ENCODE assay signal across 2 cellular contexts in the genomic region with DNA sequence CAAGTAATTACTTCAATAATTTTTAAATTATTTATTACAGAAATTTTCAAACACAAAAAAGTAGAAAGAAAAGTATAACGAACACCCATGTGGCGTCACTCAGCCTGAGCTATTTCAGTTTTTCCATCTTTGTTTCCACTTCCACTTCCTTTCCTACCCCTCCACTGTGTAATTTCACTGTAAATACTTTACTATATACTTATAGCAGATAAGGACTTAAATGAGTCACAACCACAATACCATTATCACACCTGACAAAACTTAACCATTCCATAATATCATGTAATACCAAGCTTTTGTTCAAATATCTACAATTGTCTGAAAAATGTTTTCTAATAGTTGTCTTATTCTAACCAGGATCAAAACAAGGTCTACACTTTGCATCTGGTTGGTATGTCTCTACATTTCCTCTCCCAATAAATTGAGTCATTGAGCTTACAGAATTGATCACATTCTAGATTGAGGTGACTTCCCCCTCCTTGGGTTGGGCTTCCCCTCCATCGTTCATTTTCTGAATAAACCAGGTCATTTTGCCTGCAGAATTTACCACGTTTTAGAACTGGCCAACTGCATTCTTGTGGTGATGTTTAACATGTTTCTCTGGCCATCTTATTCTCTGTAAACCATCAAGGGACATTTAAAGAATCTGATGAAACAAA.
TF ChIP-seq lines count a peak whose summit lies in the region.

No MANE protein-coding gene starts in this region.

TF ChIP-seq in endothelial cell of umbilical vein, 7 proteins besides CTCF, POLR2A, EP300 and RAD21 (continued from another document):
- TF ChIP-seq MYC (IDR thresholded peaks at IDR 0.05; ENCODE audit: low read depth, low read length), result no peak
- peak; percentile 23 for TF ChIP-seq FOS (IDR thresholded peaks at IDR 0.05; ENCODE audit: borderline replicate concordance, insufficient read depth, low read length)
TF ChIP-seq in endothelial cell of umbilical vein: peak in this region for 3.

TF ChIP-seq in GM23338, 12 proteins besides CTCF, POLR2A, EP300 and RAD21:
- no peak for TF ChIP-seq ETS1 (IDR thresholded peaks at IDR 0.05)
- TF ChIP-seq, protein P1, sequence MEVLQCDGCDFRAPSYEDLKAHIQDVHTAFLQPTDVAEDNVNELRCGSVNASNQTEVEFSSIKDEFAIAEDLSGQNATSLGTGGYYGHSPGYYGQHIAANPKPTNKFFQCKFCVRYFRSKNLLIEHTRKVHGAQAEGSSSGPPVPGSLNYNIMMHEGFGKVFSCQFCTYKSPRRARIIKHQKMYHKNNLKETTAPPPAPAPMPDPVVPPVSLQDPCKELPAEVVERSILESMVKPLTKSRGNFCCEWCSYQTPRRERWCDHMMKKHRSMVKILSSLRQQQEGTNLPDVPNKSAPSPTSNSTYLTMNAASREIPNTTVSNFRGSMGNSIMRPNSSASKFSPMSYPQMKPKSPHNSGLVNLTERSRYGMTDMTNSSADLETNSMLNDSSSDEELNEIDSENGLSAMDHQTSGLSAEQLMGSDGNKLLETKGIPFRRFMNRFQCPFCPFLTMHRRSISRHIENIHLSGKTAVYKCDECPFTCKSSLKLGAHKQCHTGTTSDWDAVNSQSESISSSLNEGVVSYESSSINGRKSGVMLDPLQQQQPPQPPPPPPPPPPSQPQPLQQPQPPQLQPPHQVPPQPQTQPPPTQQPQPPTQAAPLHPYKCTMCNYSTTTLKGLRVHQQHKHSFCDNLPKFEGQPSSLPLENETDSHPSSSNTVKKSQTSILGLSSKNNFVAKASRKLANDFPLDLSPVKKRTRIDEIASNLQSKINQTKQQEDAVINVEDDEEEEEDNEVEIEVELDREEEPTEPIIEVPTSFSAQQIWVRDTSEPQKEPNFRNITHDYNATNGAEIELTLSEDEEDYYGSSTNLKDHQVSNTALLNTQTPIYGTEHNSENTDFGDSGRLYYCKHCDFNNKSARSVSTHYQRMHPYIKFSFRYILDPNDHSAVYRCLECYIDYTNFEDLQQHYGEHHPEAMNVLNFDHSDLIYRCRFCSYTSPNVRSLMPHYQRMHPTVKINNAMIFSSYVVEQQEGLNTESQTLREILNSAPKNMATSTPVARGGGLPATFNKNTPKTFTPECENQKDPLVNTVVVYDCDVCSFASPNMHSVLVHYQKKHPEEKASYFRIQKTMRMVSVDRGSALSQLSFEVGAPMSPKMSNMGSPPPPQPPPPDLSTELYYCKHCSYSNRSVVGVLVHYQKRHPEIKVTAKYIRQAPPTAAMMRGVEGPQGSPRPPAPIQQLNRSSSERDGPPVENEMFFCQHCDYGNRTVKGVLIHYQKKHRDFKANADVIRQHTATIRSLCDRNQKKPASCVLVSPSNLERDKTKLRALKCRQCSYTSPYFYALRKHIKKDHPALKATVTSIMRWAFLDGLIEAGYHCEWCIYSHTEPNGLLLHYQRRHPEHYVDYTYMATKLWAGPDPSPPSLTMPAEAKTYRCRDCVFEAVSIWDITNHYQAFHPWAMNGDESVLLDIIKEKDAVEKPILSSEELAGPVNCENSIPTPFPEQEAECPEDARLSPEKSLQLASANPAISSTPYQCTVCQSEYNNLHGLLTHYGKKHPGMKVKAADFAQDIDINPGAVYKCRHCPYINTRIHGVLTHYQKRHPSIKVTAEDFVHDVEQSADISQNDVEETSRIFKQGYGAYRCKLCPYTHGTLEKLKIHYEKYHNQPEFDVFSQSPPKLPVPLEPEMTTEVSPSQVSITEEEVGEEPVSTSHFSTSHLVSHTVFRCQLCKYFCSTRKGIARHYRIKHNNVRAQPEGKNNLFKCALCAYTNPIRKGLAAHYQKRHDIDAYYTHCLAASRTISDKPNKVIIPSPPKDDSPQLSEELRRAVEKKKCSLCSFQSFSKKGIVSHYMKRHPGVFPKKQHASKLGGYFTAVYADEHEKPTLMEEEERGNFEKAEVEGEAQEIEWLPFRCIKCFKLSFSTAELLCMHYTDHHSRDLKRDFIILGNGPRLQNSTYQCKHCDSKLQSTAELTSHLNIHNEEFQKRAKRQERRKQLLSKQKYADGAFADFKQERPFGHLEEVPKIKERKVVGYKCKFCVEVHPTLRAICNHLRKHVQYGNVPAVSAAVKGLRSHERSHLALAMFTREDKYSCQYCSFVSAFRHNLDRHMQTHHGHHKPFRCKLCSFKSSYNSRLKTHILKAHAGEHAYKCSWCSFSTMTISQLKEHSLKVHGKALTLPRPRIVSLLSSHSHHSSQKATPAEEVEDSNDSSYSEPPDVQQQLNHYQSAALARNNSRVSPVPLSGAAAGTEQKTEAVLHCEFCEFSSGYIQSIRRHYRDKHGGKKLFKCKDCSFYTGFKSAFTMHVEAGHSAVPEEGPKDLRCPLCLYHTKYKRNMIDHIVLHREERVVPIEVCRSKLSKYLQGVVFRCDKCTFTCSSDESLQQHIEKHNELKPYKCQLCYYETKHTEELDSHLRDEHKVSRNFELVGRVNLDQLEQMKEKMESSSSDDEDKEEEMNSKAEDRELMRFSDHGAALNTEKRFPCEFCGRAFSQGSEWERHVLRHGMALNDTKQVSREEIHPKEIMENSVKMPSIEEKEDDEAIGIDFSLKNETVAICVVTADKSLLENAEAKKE (CRISPR knock-in tag; IDR thresholded peaks at IDR 0.05), result no peak
- no peak for TF ChIP-seq POLR2AphosphoS5 (IDR thresholded peaks at IDR 0.05; ENCODE audit: low read depth)
- TF ChIP-seq, protein P2, sequence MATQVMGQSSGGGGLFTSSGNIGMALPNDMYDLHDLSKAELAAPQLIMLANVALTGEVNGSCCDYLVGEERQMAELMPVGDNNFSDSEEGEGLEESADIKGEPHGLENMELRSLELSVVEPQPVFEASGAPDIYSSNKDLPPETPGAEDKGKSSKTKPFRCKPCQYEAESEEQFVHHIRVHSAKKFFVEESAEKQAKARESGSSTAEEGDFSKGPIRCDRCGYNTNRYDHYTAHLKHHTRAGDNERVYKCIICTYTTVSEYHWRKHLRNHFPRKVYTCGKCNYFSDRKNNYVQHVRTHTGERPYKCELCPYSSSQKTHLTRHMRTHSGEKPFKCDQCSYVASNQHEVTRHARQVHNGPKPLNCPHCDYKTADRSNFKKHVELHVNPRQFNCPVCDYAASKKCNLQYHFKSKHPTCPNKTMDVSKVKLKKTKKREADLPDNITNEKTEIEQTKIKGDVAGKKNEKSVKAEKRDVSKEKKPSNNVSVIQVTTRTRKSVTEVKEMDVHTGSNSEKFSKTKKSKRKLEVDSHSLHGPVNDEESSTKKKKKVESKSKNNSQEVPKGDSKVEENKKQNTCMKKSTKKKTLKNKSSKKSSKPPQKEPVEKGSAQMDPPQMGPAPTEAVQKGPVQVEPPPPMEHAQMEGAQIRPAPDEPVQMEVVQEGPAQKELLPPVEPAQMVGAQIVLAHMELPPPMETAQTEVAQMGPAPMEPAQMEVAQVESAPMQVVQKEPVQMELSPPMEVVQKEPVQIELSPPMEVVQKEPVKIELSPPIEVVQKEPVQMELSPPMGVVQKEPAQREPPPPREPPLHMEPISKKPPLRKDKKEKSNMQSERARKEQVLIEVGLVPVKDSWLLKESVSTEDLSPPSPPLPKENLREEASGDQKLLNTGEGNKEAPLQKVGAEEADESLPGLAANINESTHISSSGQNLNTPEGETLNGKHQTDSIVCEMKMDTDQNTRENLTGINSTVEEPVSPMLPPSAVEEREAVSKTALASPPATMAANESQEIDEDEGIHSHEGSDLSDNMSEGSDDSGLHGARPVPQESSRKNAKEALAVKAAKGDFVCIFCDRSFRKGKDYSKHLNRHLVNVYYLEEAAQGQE (IDR thresholded peaks at IDR 0.05; ENCODE audit: unreplicated experiment), result no peak
- no peak for TF ChIP-seq NANOG (IDR thresholded peaks at IDR 0.05; ENCODE audit: borderline replicate concordance)
- TF ChIP-seq JUNB (IDR thresholded peaks at IDR 0.05; ENCODE audit: unreplicated experiment), result no peak
- TF ChIP-seq ZNF331 (CRISPR knock-in tag; IDR thresholded peaks at IDR 0.05; ENCODE audit: low read depth), result no peak
- TF ChIP-seq ZNF114 (CRISPR knock-in tag; IDR thresholded peaks at IDR 0.05), result no peak
- no peak for TF ChIP-seq EZH2phosphoT487 (IDR thresholded peaks at IDR 0.05; ENCODE audit: unreplicated experiment)
- no peak for TF ChIP-seq CREB1 (CRISPR knock-in tag; IDR thresholded peaks at IDR 0.05; ENCODE audit: low read depth)
- TF ChIP-seq STAT1 (IDR thresholded peaks at IDR 0.05; ENCODE audit: unreplicated experiment), result no peak
- TF ChIP-seq EZH2 (IDR thresholded peaks at IDR 0.05; ENCODE audit: low read depth, unreplicated experiment), result no peak
